Comparison of ENCODE assay signal across 11 cellular contexts in the genomic region with DNA sequence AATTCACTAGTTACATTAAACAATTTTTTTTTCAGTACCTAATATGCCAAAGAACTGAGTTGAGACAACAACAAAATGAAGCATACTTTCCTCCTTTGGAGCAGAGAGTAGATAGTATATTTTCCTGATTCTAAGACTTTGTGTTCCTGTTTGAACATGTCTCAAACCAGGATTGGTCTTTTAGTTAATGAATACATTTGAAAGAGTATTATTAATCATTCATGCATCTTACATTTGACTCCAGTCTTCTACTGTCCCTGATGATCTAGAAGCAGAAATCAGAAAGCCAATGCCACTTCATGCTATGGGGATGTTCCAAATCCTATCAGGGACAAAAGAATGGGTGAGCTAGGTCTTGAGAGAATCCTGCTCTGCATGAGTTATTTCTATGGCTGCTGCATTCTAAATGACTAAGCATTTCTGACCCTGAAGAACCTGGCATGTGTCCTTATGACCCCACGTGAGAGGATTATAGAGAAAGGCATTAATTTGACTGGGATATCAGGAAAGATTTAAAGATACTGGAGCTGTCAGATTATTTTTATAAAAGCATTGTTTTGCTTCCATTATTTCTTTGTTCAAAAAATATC. TPM values are rescaled to one million over a fixed set of nuclear protein-coding genes. Genes with fewer than 3 reads are reported as not detected.
DNase-seq lines count a peak whose midpoint lies in the region; ATAC-seq and TF ChIP-seq lines count a peak whose summit lies in the region.
"Had no signal": no experiment of that assay in that cellular context is flagged by ENCODE, and none has a peak within 500 bp of the region (broad histone marks: within the 10 kb centered on the region; RNA-seq: fewer than 3 reads in every experiment).

No MANE protein-coding gene starts in this region.

- peaks cover 1% of the 10 kb centered on the region for H3K27me3 Mint-ChIP-seq in GM23338 (ENCODE audit: insufficient read depth, low read depth, poor library complexity)

- no peak overlapping the region for H3K4me3 ChIP-seq in GM23338
- no peak overlapping the region for H3K4me3 ChIP-seq in fibroblast of lung (replicated peaks in 1 of 4; ENCODE audit: control extremely low read depth in 1 of 4, insufficient read depth in 1 of 4, low read depth in 3 of 4, low read length in 4 of 4)
- H3K4me3 ChIP-seq: testis had no signal

- H3K36me3 Mint-ChIP-seq in GM23338 (ENCODE audit: low read depth), result no peaks in the 10 kb centered on the region

- peaks cover 4% of the 10 kb centered on the region; the same call in 1 of the 2 replicates for H3K9me2 ChIP-seq in GM23338 (ENCODE audit: insufficient read depth)

- H3K9me3 ChIP-seq in fibroblast of lung (ENCODE audit: control insufficient read depth, insufficient read depth, low read depth, low read length), result no peaks in the 10 kb centered on the region
- H3K9me3 ChIP-seq: testis had no signal

- peaks cover 2% of the 10 kb centered on the region; the same call in 2 of the 3 replicates for H3K4me1 Mint-ChIP-seq in GM23338

- no peak overlapping the region for H3K9ac ChIP-seq in fibroblast of lung (ENCODE audit: insufficient read depth, low read length)

- no peak for ATAC-seq in GM23338

- no peaks in the 10 kb centered on the region for H3K4me1 ChIP-seq in GM23338 (ENCODE audit: insufficient read depth)
- no peaks in the 10 kb centered on the region for H3K4me1 ChIP-seq in fibroblast of lung (ENCODE audit: control insufficient read depth, extremely low read depth, insufficient read depth, low read length)
- H3K4me1 ChIP-seq: testis had no signal

- no peak overlapping the region for H3K27ac ChIP-seq in GM23338 (ENCODE audit: low read depth)
- H3K27ac ChIP-seq in fibroblast of lung (ENCODE audit: insufficient read depth, low read length), result peak overlapping the region; percentile 10
- no peak overlapping the region for H3K27ac ChIP-seq in substantia nigra (ENCODE audit: low read depth, low read length, poor library complexity, severe bottlenecking)
- H3K27ac ChIP-seq: testis had no signal

- no peaks in the 10 kb centered on the region for H3K79me2 ChIP-seq in GM23338 (replicated peaks; ENCODE audit: insufficient read depth)
- H3K79me2 ChIP-seq in fibroblast of lung (ENCODE audit: control insufficient read depth, insufficient read depth, low read length), result no peaks in the 10 kb centered on the region

- no peaks in the 10 kb centered on the region for H3F3A ChIP-seq in GM23338 (replicated peaks; ENCODE audit: low read depth)

- TF ChIP-seq CTCF in GM23338 (conservative IDR thresholded peaks at IDR 0.05; ENCODE audit: low read depth in 2 of 2) (no peak), fibroblast of lung (conservative IDR thresholded peaks at IDR 0.05 in 1 of 2, IDR thresholded peaks at IDR 0.05 in 1 of 2; ENCODE audit: low read depth in 1 of 2, low read length in 2 of 2) (no peak)

- H4K20me1 ChIP-seq in GM23338 (replicated peaks; ENCODE audit: insufficient read depth), result no peaks in the 10 kb centered on the region
- H4K20me1 ChIP-seq in fibroblast of lung (ENCODE audit: control insufficient read depth, extremely low read depth, insufficient read depth, low read length), result no peaks in the 10 kb centered on the region

- no peak overlapping the region for H3K4me3 Mint-ChIP-seq in GM23338

- H3K27me3 ChIP-seq in GM23338 (ENCODE audit: insufficient read depth) (no peaks in the 10 kb centered on the region), fibroblast of lung (ENCODE audit: control insufficient read depth, insufficient read depth, low read length) (no peaks in the 10 kb centered on the region)
- H3K27me3 ChIP-seq: testis had no signal

- H3K27ac Mint-ChIP-seq in GM23338, result peak overlapping the region; percentile 85; the same call in 1 of the 2 replicates

- H3K9me3 Mint-ChIP-seq in GM23338, result no peaks in the 10 kb centered on the region

- H2AFZ ChIP-seq in GM23338 (0 out of 2 replicates have a peak overlapping the region, but pooled peaks have one; percentile 19), fibroblast of lung (ENCODE audit: low read length) (no peak overlapping the region)

- DNase-seq in AG20443 (ENCODE audit: low spot score), result peak; percentile 27
- no peak for DNase-seq in GM23338 (ENCODE audit: low spot score)
- peak; percentile 74 for DNase-seq in RPMI8226
- peak in 1 of 2 donors; percentile 51 for DNase-seq in fibroblast of lung (ENCODE audit: low read depth in 2 of 2)
- DNase-seq in SKM-1 treated with dmso at 0.1 percent for 144 hours (lab: John Stamatoyannopoulos, UW; ENCODE audit: unreplicated experiment), result no peak
- no peak for DNase-seq in COR-L47 (lab: John Stamatoyannopoulos, UW)
- DNase-seq in substantia nigra (lab: John Stamatoyannopoulos, UW), result no peak
- no peak for DNase-seq in NCI-H1694 (lab: John Stamatoyannopoulos, UW)
- DNase-seq: activated CD4-positive, alpha-beta T cell treated with anti-CD3 and anti-CD28 coated beads, Interleukin-2, amount 50 U/mL, for 1 hour; NCI-H748 treated with DMSO at 0.1 percent for 48 hours; testis had no signal

- H3K36me3 ChIP-seq in GM23338 (ENCODE audit: insufficient read depth) (no peaks in the 10 kb centered on the region), fibroblast of lung (ENCODE audit: control insufficient read depth, insufficient read depth, low read length) (no peaks in the 10 kb centered on the region)

- H3K4me2 ChIP-seq in GM23338 (no peak overlapping the region), fibroblast of lung (ENCODE audit: extremely low read depth, insufficient read depth, low read length) (peak overlapping the region; percentile 15)

TF ChIP-seq in GM23338, 12 proteins besides CTCF, POLR2A, EP300 and RAD21:
- TF ChIP-seq STAT1 (IDR thresholded peaks at IDR 0.05; ENCODE audit: unreplicated experiment) (no peak), NANOG (IDR thresholded peaks at IDR 0.05; ENCODE audit: borderline replicate concordance) (no peak), ZNF331 (CRISPR knock-in tag; IDR thresholded peaks at IDR 0.05; ENCODE audit: low read depth) (no peak)
- TF ChIP-seq, protein P1, sequence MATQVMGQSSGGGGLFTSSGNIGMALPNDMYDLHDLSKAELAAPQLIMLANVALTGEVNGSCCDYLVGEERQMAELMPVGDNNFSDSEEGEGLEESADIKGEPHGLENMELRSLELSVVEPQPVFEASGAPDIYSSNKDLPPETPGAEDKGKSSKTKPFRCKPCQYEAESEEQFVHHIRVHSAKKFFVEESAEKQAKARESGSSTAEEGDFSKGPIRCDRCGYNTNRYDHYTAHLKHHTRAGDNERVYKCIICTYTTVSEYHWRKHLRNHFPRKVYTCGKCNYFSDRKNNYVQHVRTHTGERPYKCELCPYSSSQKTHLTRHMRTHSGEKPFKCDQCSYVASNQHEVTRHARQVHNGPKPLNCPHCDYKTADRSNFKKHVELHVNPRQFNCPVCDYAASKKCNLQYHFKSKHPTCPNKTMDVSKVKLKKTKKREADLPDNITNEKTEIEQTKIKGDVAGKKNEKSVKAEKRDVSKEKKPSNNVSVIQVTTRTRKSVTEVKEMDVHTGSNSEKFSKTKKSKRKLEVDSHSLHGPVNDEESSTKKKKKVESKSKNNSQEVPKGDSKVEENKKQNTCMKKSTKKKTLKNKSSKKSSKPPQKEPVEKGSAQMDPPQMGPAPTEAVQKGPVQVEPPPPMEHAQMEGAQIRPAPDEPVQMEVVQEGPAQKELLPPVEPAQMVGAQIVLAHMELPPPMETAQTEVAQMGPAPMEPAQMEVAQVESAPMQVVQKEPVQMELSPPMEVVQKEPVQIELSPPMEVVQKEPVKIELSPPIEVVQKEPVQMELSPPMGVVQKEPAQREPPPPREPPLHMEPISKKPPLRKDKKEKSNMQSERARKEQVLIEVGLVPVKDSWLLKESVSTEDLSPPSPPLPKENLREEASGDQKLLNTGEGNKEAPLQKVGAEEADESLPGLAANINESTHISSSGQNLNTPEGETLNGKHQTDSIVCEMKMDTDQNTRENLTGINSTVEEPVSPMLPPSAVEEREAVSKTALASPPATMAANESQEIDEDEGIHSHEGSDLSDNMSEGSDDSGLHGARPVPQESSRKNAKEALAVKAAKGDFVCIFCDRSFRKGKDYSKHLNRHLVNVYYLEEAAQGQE (IDR thresholded peaks at IDR 0.05; ENCODE audit: unreplicated experiment), result no peak

RNA-seq across cellular contexts. Expression of a gene that starts 32.9 kb away (rescaled TPM):
- total RNA-seq in GM23338 (2014; rRNA removed; shearing (Covaris generic)), result 15.7 and 23.2 TPM in 2 replicates
- polyA plus RNA-seq in GM23338 (2016; fragmentation: Nextera tagmentation; extraction: Ambion mirVana) (8.4 and 9.4 TPM in 2 replicates), fibroblast of lung (145 and 150 TPM in 2 replicates)
- 196 and 213 TPM in 2 replicates for total RNA-seq in fibroblast of lung
- 83.0 and 112 TPM in 2 replicates for polyA plus RNA-seq in fibroblast of lung (2012)
- 204 and 278 TPM in 2 replicates for polyA minus RNA-seq in fibroblast of lung (ENCODE audit: low replicate concordance)

Comparison
In these comparisons a context has a peak if more than half of its experiments do, and no peak if none do; other contexts are left out.
1. DNase-seq: peak in AG20443 (single experiment) and RPMI8226 (single experiment); none in GM23338 (single experiment), SKM-1 treated with dmso at 0.1 percent for 144 hours (single experiment), COR-L47 (single experiment), substantia nigra (0 of 49) and NCI-H1694 (single experiment).